In genomic region chr2:36578343-36579296, GRCh38 we compare ENCODE assay signal across 16 cellular contexts. TPM values are rescaled to one million over a fixed set of nuclear protein-coding genes. Genes with fewer than 3 reads are reported as not detected.
DNase-seq lines count a peak whose midpoint lies in the region; ATAC-seq and TF ChIP-seq lines count a peak whose summit lies in the region.
"Had no signal": no experiment of that assay in that cellular context is flagged by ENCODE, and none has a peak within 500 bp of the region (broad histone marks: within the 10 kb centered on the region; RNA-seq: fewer than 3 reads in every experiment).

No MANE protein-coding gene starts in this region.

- no peak for TF ChIP-seq POLR2A in body of pancreas (IDR thresholded peaks at IDR 0.05)

- intact Hi-C loops in body of pancreas (cut with DNase I), result no loop called here

- H3K36me3 ChIP-seq in body of pancreas (replicated peaks in 1 of 2; ENCODE audit: insufficient read depth in 1 of 2, low read depth in 2 of 2) (peaks cover 0 to 3% of the 10 kb centered on the region in 2 donors), osteoblast (ENCODE audit: insufficient read depth, low read length) (peaks cover 74% of the 10 kb centered on the region)

- CTCF ChIA-PET in activated CD4-positive, alpha-beta memory T cell treated with anti-CD3 and anti-CD28 coated beads, Interleukin-2, amount 10 ng/mL, durations not matched to agents 7 days and 5 days (lab: Charles Lee), result no interaction called here

- peaks cover 70% of the 10 kb centered on the region for H3K36me3 Mint-ChIP-seq in osteocyte (ENCODE audit: unreplicated experiment)
- peaks cover 89% of the 10 kb centered on the region for H3K36me3 Mint-ChIP-seq in activated CD4-positive, alpha-beta memory T cell treated with anti-CD3 and anti-CD28 coated beads, Interleukin-2, amount 10 ng/mL, durations not matched to agents 7 days and 5 days (ENCODE audit: low read depth)

- DNase-seq in SIG-M5 treated with dmso at 0.1 percent for 504 hours (lab: John Stamatoyannopoulos, UW; ENCODE audit: unreplicated experiment), result peak; percentile 35
- no peak for DNase-seq in SIG-M5 (lab: John Stamatoyannopoulos, UW)
- peak; percentile 53 for DNase-seq in HT-29 (ENCODE audit: low spot score)
- DNase-seq in body of pancreas, result peak in 3 of 4 donors; percentile 11 to 22 (median 13)
- no peak for DNase-seq in osteocyte (ENCODE audit: extremely low spot score, unreplicated experiment)
- no peak for DNase-seq in activated CD4-positive, alpha-beta memory T cell treated with anti-CD3 and anti-CD28 coated beads, Interleukin-2, amount 10 ng/mL, durations not matched to agents 7 days and 5 days
- DNase-seq in osteoblast (ENCODE audit: insufficient read length, low spot score, missing footprints), result no peak
- DNase-seq: 8988T; activated CD8-positive, alpha-beta memory T cell treated with anti-CD3 and anti-CD28 coated beads for 24 hours; amygdala; DMS153; H9; NCI-H2081 treated with DMSO at 0.1 percent for 48 hours; spleen had no signal

- ATAC-seq in body of pancreas (peak; percentile 66), HG02798 (IDR thresholded peaks at IDR 0.05; ENCODE audit: poor library complexity, unreplicated experiment) (no peak)

- H3K4me1 ChIP-seq in body of pancreas (peaks cover 12% of the 10 kb centered on the region), osteoblast (ENCODE audit: insufficient read depth, low read length) (no peaks in the 10 kb centered on the region)
- H3K4me1 ChIP-seq: spleen had no signal

- H3K4me3 ChIP-seq in body of pancreas (no peak overlapping the region), osteoblast (ENCODE audit: insufficient read depth, low read length) (no peak overlapping the region)
- H3K4me3 ChIP-seq: spleen had no signal

- POLR2A ChIA-PET in activated CD4-positive, alpha-beta memory T cell treated with anti-CD3 and anti-CD28 coated beads, Interleukin-2, amount 10 ng/mL, durations not matched to agents 7 days and 5 days (lab: Charles Lee), result no interaction called here

- no peaks in the 10 kb centered on the region for H4K20me1 ChIP-seq in osteoblast (ENCODE audit: insufficient read depth, low read length)

- H3K79me2 ChIP-seq in osteoblast (ENCODE audit: insufficient read depth, low read length), result peaks cover 63% of the 10 kb centered on the region

- peak overlapping the region; percentile 24 for H3K27ac Mint-ChIP-seq in osteocyte (ENCODE audit: unreplicated experiment)
- no peak overlapping the region for H3K27ac Mint-ChIP-seq in activated CD4-positive, alpha-beta memory T cell treated with anti-CD3 and anti-CD28 coated beads, Interleukin-2, amount 10 ng/mL, durations not matched to agents 7 days and 5 days
- H3K27ac Mint-ChIP-seq: H9 had no signal

- H3K27ac ChIP-seq in body of pancreas, result peak overlapping the region; percentile 6 to 69 (median 28)
- no peak overlapping the region for H3K27ac ChIP-seq in osteoblast (ENCODE audit: low read depth, low read length)
- H3K27ac ChIP-seq: spleen had no signal

- H3K27me3 ChIP-seq in body of pancreas (no peaks in the 10 kb centered on the region), osteoblast (ENCODE audit: insufficient read depth, low read length) (no peaks in the 10 kb centered on the region)
- H3K27me3 ChIP-seq: spleen had no signal

- H3K9me3 ChIP-seq in body of pancreas, result no peaks in the 10 kb centered on the region
- H3K9me3 ChIP-seq in osteoblast (ENCODE audit: low read depth, low read length), result no peaks in the 10 kb centered on the region
- H3K9me3 ChIP-seq: spleen had no signal

- peaks cover 17% of the 10 kb centered on the region for H3K4me1 Mint-ChIP-seq in osteocyte (ENCODE audit: unreplicated experiment)
- H3K4me1 Mint-ChIP-seq in activated CD4-positive, alpha-beta memory T cell treated with anti-CD3 and anti-CD28 coated beads, Interleukin-2, amount 10 ng/mL, durations not matched to agents 7 days and 5 days, result peaks cover 10% of the 10 kb centered on the region
- H3K4me1 Mint-ChIP-seq: neural crest cell had no signal

- 67% methylated on average over 10 of the region's 10 CpGs for WGBS in body of pancreas, 2 donors

- H3K27me3 Mint-ChIP-seq in osteocyte (ENCODE audit: unreplicated experiment), result no peaks in the 10 kb centered on the region
- no peaks in the 10 kb centered on the region for H3K27me3 Mint-ChIP-seq in activated CD4-positive, alpha-beta memory T cell treated with anti-CD3 and anti-CD28 coated beads, Interleukin-2, amount 10 ng/mL, durations not matched to agents 7 days and 5 days

- H3K9me3 Mint-ChIP-seq in osteocyte (ENCODE audit: unreplicated experiment), result no peaks in the 10 kb centered on the region
- H3K9me3 Mint-ChIP-seq in activated CD4-positive, alpha-beta memory T cell treated with anti-CD3 and anti-CD28 coated beads, Interleukin-2, amount 10 ng/mL, durations not matched to agents 7 days and 5 days, result no peaks in the 10 kb centered on the region
- H3K9me3 Mint-ChIP-seq: H9, neural crest cell had no signal

- no peak overlapping the region for H3K4me2 ChIP-seq in osteoblast (ENCODE audit: insufficient read depth, low read length)

- H2AFZ ChIP-seq in osteoblast (ENCODE audit: low read length), result no peak overlapping the region

- H3K4me3 Mint-ChIP-seq in osteocyte (ENCODE audit: unreplicated experiment), result no peak overlapping the region
- H3K4me3 Mint-ChIP-seq in activated CD4-positive, alpha-beta memory T cell treated with anti-CD3 and anti-CD28 coated beads, Interleukin-2, amount 10 ng/mL, durations not matched to agents 7 days and 5 days, result no peak overlapping the region
- H3K4me3 Mint-ChIP-seq: H9, neural crest cell had no signal

- TF ChIP-seq CTCF in body of pancreas (IDR thresholded peaks at IDR 0.05) (no peak), osteocyte (IDR thresholded peaks at IDR 0.05) (no peak), osteoblast (IDR thresholded peaks at IDR 0.05; ENCODE audit: extremely low read depth, low read depth, low read length) (no peak)

RNA-seq across cellular contexts. Expression of gene FEZ2, which starts 19.3 kb away (rescaled TPM):
- 11.1 and 12.2 TPM in 2 replicates for total RNA-seq in HT-29 (2014; rRNA removed; shearing (Covaris generic))
- total RNA-seq in body of pancreas (10 to 100 TPM; 12.7 to 19.1 TPM), osteocyte (50.5 and 52.9 TPM in 2 replicates), osteoblast (51.3 and 62.6 TPM in 2 replicates)
- 10 to 100 TPM; 12.3 to 16.5 TPM for total RNA-seq in activated CD4-positive, alpha-beta memory T cell treated with anti-CD3 and anti-CD28 coated beads, Interleukin-2, amount 10 ng/mL, durations not matched to agents 7 days and 5 days

Comparison
In these comparisons a context has a peak if more than half of its experiments do, and no peak if none do; other contexts are left out.
1. DNase-seq: peak in SIG-M5 treated with dmso at 0.1 percent for 504 hours (single experiment), HT-29 (single experiment) and body of pancreas (3 of 4); none in SIG-M5 (single experiment), osteocyte (single experiment), activated CD4-positive, alpha-beta memory T cell treated with anti-CD3 and anti-CD28 coated beads, Interleukin-2, amount 10 ng/mL, durations not matched to agents 7 days and 5 days (single experiment) and osteoblast (single experiment).